ENCODE assay signal across 27 cellular contexts in the genomic region with DNA sequence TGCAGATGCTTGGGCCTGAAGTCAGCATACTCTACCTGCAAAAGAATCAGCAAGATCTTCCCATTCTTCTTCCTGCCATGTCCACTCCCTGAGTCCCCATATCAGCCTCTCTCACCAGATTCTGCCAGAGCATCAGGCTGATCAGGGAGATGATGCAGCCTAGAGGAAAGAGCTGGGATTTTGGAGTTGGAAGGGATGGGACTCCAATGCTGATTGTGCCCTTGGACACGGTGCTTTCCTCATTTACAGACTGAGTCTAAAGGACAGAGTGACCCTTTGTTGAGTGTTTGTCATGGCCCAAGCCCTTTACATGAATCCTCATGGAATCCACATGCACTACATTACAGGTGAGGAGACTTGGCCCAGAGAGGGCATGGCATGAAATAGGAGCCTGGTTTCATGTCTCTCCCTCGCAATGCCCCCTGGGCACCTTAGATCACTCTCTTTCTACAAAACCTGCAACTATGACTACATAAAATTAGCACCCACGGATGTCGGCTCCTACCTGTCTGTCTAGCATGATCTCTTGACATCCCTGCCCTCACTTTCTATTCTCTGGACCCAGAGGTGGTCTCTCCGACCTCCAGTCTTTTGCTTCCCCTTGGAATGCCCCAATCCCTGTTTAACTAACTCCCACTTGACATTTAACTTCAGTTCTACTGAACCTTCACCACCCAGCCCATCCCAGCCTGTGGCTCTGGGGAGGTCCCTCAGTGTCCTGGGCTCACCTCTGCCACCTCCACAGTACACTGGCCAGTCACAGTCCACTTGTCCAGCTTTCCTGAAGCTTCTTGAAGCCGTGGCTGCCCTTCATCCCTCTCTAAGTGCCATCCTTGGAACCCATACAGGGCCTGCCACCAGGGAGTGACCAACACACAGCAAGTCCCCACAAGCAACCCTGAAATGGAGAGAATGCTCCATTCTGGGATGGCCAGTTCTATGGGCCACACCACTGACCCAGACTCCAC.
DNase-seq lines count a peak whose midpoint lies in the region; ATAC-seq and TF ChIP-seq lines count a peak whose summit lies in the region.
"Had no signal": no experiment of that assay in that cellular context is flagged by ENCODE, and none has a peak within 500 bp of the region (broad histone marks: within the 10 kb centered on the region; RNA-seq: fewer than 3 reads in every experiment).

No MANE protein-coding gene starts in this region.

- no peaks in the 10 kb centered on the region for H3K36me3 Mint-ChIP-seq in activated CD4-positive, alpha-beta memory T cell treated with anti-CD3 and anti-CD28 coated beads, Interleukin-2, amount 10 ng/mL, durations not matched to agents 7 days and 5 days (ENCODE audit: low read depth)
- no peaks in the 10 kb centered on the region for H3K36me3 Mint-ChIP-seq in activated CD4-positive, alpha-beta memory T cell treated with anti-CD3 and anti-CD28 coated beads for 36 hours
- H3K36me3 Mint-ChIP-seq: CD14-positive monocyte; CD8-positive, alpha-beta memory T cell had no signal

- H3K4me2 ChIP-seq in osteoblast (ENCODE audit: insufficient read depth, low read length): no peak overlapping the region

- no peak overlapping the region for H3K4me3 Mint-ChIP-seq in activated CD4-positive, alpha-beta memory T cell treated with anti-CD3 and anti-CD28 coated beads, Interleukin-2, amount 10 ng/mL, durations not matched to agents 7 days and 5 days
- H3K4me3 Mint-ChIP-seq in activated CD4-positive, alpha-beta memory T cell treated with anti-CD3 and anti-CD28 coated beads for 36 hours: no peak overlapping the region
- H3K4me3 Mint-ChIP-seq: CD14-positive monocyte; CD8-positive, alpha-beta memory T cell had no signal

- ATAC-seq in GM21717 (IDR thresholded peaks at IDR 0.05; ENCODE audit: unreplicated experiment) (no peak), HG03354 (IDR thresholded peaks at IDR 0.05; ENCODE audit: poor library complexity, severe bottlenecking, unreplicated experiment) (no peak)

- TF ChIP-seq CTCF in osteoblast (IDR thresholded peaks at IDR 0.05; ENCODE audit: extremely low read depth, low read depth, low read length): no peak

- peaks cover 14% of the 10 kb centered on the region for H3K27me3 Mint-ChIP-seq in activated CD4-positive, alpha-beta memory T cell treated with anti-CD3 and anti-CD28 coated beads, Interleukin-2, amount 10 ng/mL, durations not matched to agents 7 days and 5 days
- peaks cover 20% of the 10 kb centered on the region for H3K27me3 Mint-ChIP-seq in activated CD4-positive, alpha-beta memory T cell treated with anti-CD3 and anti-CD28 coated beads for 36 hours

- H3K9me3 Mint-ChIP-seq in activated CD4-positive, alpha-beta memory T cell treated with anti-CD3 and anti-CD28 coated beads, Interleukin-2, amount 10 ng/mL, durations not matched to agents 7 days and 5 days: no peaks in the 10 kb centered on the region
- no peaks in the 10 kb centered on the region for H3K9me3 Mint-ChIP-seq in activated CD4-positive, alpha-beta memory T cell treated with anti-CD3 and anti-CD28 coated beads for 36 hours
- H3K9me3 Mint-ChIP-seq: CD8-positive, alpha-beta memory T cell had no signal

- H3K27me3 ChIP-seq in osteoblast (ENCODE audit: insufficient read depth, low read length): no peaks in the 10 kb centered on the region
- H3K27me3 ChIP-seq: BE2C, SJSA1 had no signal

- intact Hi-C loops in activated CD4-positive, alpha-beta memory T cell treated with anti-CD3 and anti-CD28 coated beads for 36 hours (cut with micrococcal nuclease): no loop called here

- no peaks in the 10 kb centered on the region for H3K79me2 ChIP-seq in osteoblast (ENCODE audit: insufficient read depth, low read length)

- H3K27ac ChIP-seq in osteoblast (ENCODE audit: low read depth, low read length): no peak overlapping the region
- H3K27ac ChIP-seq: 22Rv1, SJSA1 had no signal

- peaks cover 28% of the 10 kb centered on the region for H3K4me1 ChIP-seq in osteoblast (ENCODE audit: insufficient read depth, low read length)
- H3K4me1 ChIP-seq: BE2C had no signal

- peak; percentile 6 for DNase-seq in activated CD4-positive, alpha-beta memory T cell treated with anti-CD3 and anti-CD28 coated beads, Interleukin-2, amount 10 ng/mL, durations not matched to agents 7 days and 5 days
- DNase-seq in activated CD4-positive, alpha-beta memory T cell treated with anti-CD3 and anti-CD28 coated beads for 36 hours: no peak
- DNase-seq in islet precursor cell: peak; percentile 38
- DNase-seq in osteoblast (ENCODE audit: insufficient read length, low spot score, missing footprints): peak; percentile 9
- no peak for DNase-seq in GDM1 (lab: John Stamatoyannopoulos, UW)
- DNase-seq: ACHN; BE2C; CD8-positive, alpha-beta memory T cell; DMS 273 treated with DMSO at 0.1 percent for 48 hours; DMS79 treated with DMSO at 0.1 percent for 48 hours; GOT3; Karpas-422; NCI-H1092 treated with DMSO at 0.1 percent for 48 hours; NCI-H1436; NCI-H187; NCI-H2081 treated with DMSO at 0.1 percent for 48 hours; NCI-H2171; NCI-H226; NCI-H510A; NCI-H69; Right ventricle myocardium superior; RPMI8226 had no signal

- H3K9me3 ChIP-seq in osteoblast (ENCODE audit: low read depth, low read length): no peaks in the 10 kb centered on the region
- H3K9me3 ChIP-seq: BE2C, SJSA1 had no signal

- H2AFZ ChIP-seq in osteoblast (ENCODE audit: low read length): no peak overlapping the region

- H3K27ac Mint-ChIP-seq in activated CD4-positive, alpha-beta memory T cell treated with anti-CD3 and anti-CD28 coated beads, Interleukin-2, amount 10 ng/mL, durations not matched to agents 7 days and 5 days: no peak overlapping the region
- no peak overlapping the region for H3K27ac Mint-ChIP-seq in activated CD4-positive, alpha-beta memory T cell treated with anti-CD3 and anti-CD28 coated beads for 36 hours

- H4K20me1 ChIP-seq in osteoblast (ENCODE audit: insufficient read depth, low read length): no peaks in the 10 kb centered on the region

- POLR2A ChIA-PET in activated CD4-positive, alpha-beta memory T cell treated with anti-CD3 and anti-CD28 coated beads, Interleukin-2, amount 10 ng/mL, durations not matched to agents 7 days and 5 days (lab: Charles Lee): no interaction called here
- POLR2A ChIA-PET in activated CD4-positive, alpha-beta memory T cell treated with anti-CD3 and anti-CD28 coated beads for 36 hours (lab: Charles Lee): no interaction called here

- CTCF ChIA-PET in activated CD4-positive, alpha-beta memory T cell treated with anti-CD3 and anti-CD28 coated beads, Interleukin-2, amount 10 ng/mL, durations not matched to agents 7 days and 5 days (lab: Charles Lee): interaction anchor here (0.7 kb wide), 1 partner anchor 73 kb away, joined by 4 read pairs; no protein-coding TSS in a partner anchor
- CTCF ChIA-PET in activated CD4-positive, alpha-beta memory T cell treated with anti-CD3 and anti-CD28 coated beads for 36 hours (lab: Charles Lee): no interaction called here

- H3K4me1 Mint-ChIP-seq in activated CD4-positive, alpha-beta memory T cell treated with anti-CD3 and anti-CD28 coated beads, Interleukin-2, amount 10 ng/mL, durations not matched to agents 7 days and 5 days: no peaks in the 10 kb centered on the region
- no peaks in the 10 kb centered on the region for H3K4me1 Mint-ChIP-seq in activated CD4-positive, alpha-beta memory T cell treated with anti-CD3 and anti-CD28 coated beads for 36 hours (ENCODE audit: low read depth)
- H3K4me1 Mint-ChIP-seq: CD14-positive monocyte; CD8-positive, alpha-beta memory T cell had no signal

- H3K36me3 ChIP-seq in osteoblast (ENCODE audit: insufficient read depth, low read length): no peaks in the 10 kb centered on the region
- H3K36me3 ChIP-seq: BE2C, SJSA1 had no signal

- H3K4me3 ChIP-seq in osteoblast (ENCODE audit: insufficient read depth, low read length): no peak overlapping the region
- H3K4me3 ChIP-seq: SJSA1 had no signal

Comparison
In these comparisons a context has a peak if more than half of its experiments do, and no peak if none do; other contexts are left out.
1. DNase-seq: peak in activated CD4-positive, alpha-beta memory T cell treated with anti-CD3 and anti-CD28 coated beads, Interleukin-2, amount 10 ng/mL, durations not matched to agents 7 days and 5 days (single experiment), islet precursor cell (single experiment) and osteoblast (single experiment); none in activated CD4-positive, alpha-beta memory T cell treated with anti-CD3 and anti-CD28 coated beads for 36 hours (single experiment) and GDM1 (single experiment).